Comparison of ENCODE assay signal across 10 cellular contexts in genomic region chr3:132135628-132136333, GRCh38.
DNase-seq lines count a peak whose midpoint lies in the region; ATAC-seq and TF ChIP-seq lines count a peak whose summit lies in the region.
"Had no signal": no experiment of that assay in that cellular context is flagged by ENCODE, and none has a peak within 500 bp of the region (broad histone marks: within the 10 kb centered on the region; RNA-seq: fewer than 3 reads in every experiment).

No MANE protein-coding gene starts in this region.

- DNase-seq in 8988T (peak; percentile 35), HK-2 (ENCODE audit: unreplicated experiment) (peak; percentile 57), ascending aorta (ENCODE audit: low spot score in 2 of 2) (peak in 1 of 2 donors; percentile 69), occipital lobe (lab: John Stamatoyannopoulos, UW) (no peak), transverse colon (no peak)
- DNase-seq in activated T-helper 2 cell treated with anti-CD3 and anti-CD28 coated beads, Interferon-gamma antibody, Interleukin-2, Interleukin-4, amounts not matched to agents 10 μg/mL and 5 μg/mL and 100 μg/mL, durations not matched to agents 14 hours and 24 hours and 36 hours (ENCODE audit: low spot score): no peak
- DNase-seq: BE2C; naive thymus-derived CD4-positive, alpha-beta T cell had no signal

- intact Hi-C loops in ascending aorta (cut with DNase I): no loop called here
- intact Hi-C loops in activated T-helper 2 cell treated with anti-CD3 and anti-CD28 coated beads, Interferon-gamma antibody, Interleukin-2, Interleukin-4, amounts not matched to agents 10 μg/mL and 5 μg/mL and 100 μg/mL, durations not matched to agents 14 hours and 24 hours and 36 hours (cut with micrococcal nuclease): no loop called here
- intact Hi-C loops in transverse colon (cut with DNase I; ENCODE audit: low total_unique reads): no loop called here

- H3K27ac Mint-ChIP-seq in activated T-helper 2 cell treated with anti-CD3 and anti-CD28 coated beads, Interferon-gamma antibody, Interleukin-2, Interleukin-4, amounts not matched to agents 10 μg/mL and 5 μg/mL and 100 μg/mL, durations not matched to agents 14 hours and 24 hours and 36 hours: no peak overlapping the region
- H3K27ac Mint-ChIP-seq: naive thymus-derived CD4-positive, alpha-beta T cell had no signal

- H3K27me3 Mint-ChIP-seq in activated T-helper 2 cell treated with anti-CD3 and anti-CD28 coated beads, Interferon-gamma antibody, Interleukin-2, Interleukin-4, amounts not matched to agents 10 μg/mL and 5 μg/mL and 100 μg/mL, durations not matched to agents 14 hours and 24 hours and 36 hours (ENCODE audit: low read depth): no peaks in the 10 kb centered on the region

- H3K36me3 Mint-ChIP-seq in activated T-helper 2 cell treated with anti-CD3 and anti-CD28 coated beads, Interferon-gamma antibody, Interleukin-2, Interleukin-4, amounts not matched to agents 10 μg/mL and 5 μg/mL and 100 μg/mL, durations not matched to agents 14 hours and 24 hours and 36 hours (ENCODE audit: low read depth): no peaks in the 10 kb centered on the region
- H3K36me3 Mint-ChIP-seq: naive thymus-derived CD4-positive, alpha-beta T cell had no signal

- H3K4me3 Mint-ChIP-seq in activated T-helper 2 cell treated with anti-CD3 and anti-CD28 coated beads, Interferon-gamma antibody, Interleukin-2, Interleukin-4, amounts not matched to agents 10 μg/mL and 5 μg/mL and 100 μg/mL, durations not matched to agents 14 hours and 24 hours and 36 hours (ENCODE audit: low read depth): no peak overlapping the region
- H3K4me3 Mint-ChIP-seq: naive thymus-derived CD4-positive, alpha-beta T cell had no signal

- TF ChIP-seq EP300 in transverse colon (IDR thresholded peaks at IDR 0.05; ENCODE audit: low read depth): no peak

- H3K4me1 Mint-ChIP-seq in activated T-helper 2 cell treated with anti-CD3 and anti-CD28 coated beads, Interferon-gamma antibody, Interleukin-2, Interleukin-4, amounts not matched to agents 10 μg/mL and 5 μg/mL and 100 μg/mL, durations not matched to agents 14 hours and 24 hours and 36 hours (ENCODE audit: low read depth): no peaks in the 10 kb centered on the region
- H3K4me1 Mint-ChIP-seq: naive thymus-derived CD4-positive, alpha-beta T cell had no signal

- no peak overlapping the region for H3K9ac ChIP-seq in iPS-20b (ENCODE audit: low read depth, low read length)

- in situ Hi-C loops in transverse colon (cut with MboI; ENCODE audit: low pct_ligation_motif_present in 1 of 4, low pct_unique_long_range_greater_than_20kb in 1 of 4, low sequenced_read_pairs in 3 of 4): no loop called here

- H3K27ac ChIP-seq in ascending aorta: peak overlapping the region; percentile 84 to 87
- no peak overlapping the region for H3K27ac ChIP-seq in iPS-20b (ENCODE audit: low read length)
- no peak overlapping the region for H3K27ac ChIP-seq in transverse colon

- no peak for ATAC-seq in HG03280 (IDR thresholded peaks at IDR 0.05; ENCODE audit: unreplicated experiment)
- ATAC-seq: naive thymus-derived CD4-positive, alpha-beta T cell had no signal

- no peak for TF ChIP-seq POLR2A in transverse colon (IDR thresholded peaks at IDR 0.05)

- WGBS in transverse colon (ENCODE audit: low coverage in 1 of 2), 2 donors: 33 to 57% methylated on average over 1 to 4 of the region's 4 CpGs

- H3K27me3 ChIP-seq in ascending aorta (no peaks in the 10 kb centered on the region), iPS-20b (ENCODE audit: insufficient read depth, low read length) (no peaks in the 10 kb centered on the region; the same call in 1 of the 2 replicates), transverse colon (no peaks in the 10 kb centered on the region)

- no peaks in the 10 kb centered on the region for H3K36me3 ChIP-seq in ascending aorta
- H3K36me3 ChIP-seq in iPS-20b (ENCODE audit: insufficient read depth, low read depth, low read length): no peaks in the 10 kb centered on the region
- no peaks in the 10 kb centered on the region for H3K36me3 ChIP-seq in transverse colon
- H3K36me3 ChIP-seq: BE2C had no signal

- H3K4me3 ChIP-seq in ascending aorta (peak overlapping the region in 1 of 2 donors; percentile 44), iPS-20b (ENCODE audit: low read length) (peak overlapping the region; percentile 6; the same call in 1 of the 2 replicates), transverse colon (no peak overlapping the region)

- no peaks in the 10 kb centered on the region for H3K9me3 ChIP-seq in ascending aorta
- no peaks in the 10 kb centered on the region for H3K9me3 ChIP-seq in iPS-20b (ENCODE audit: insufficient read depth, low read depth, low read length)
- no peaks in the 10 kb centered on the region for H3K9me3 ChIP-seq in transverse colon
- H3K9me3 ChIP-seq: BE2C had no signal

- H3K4me1 ChIP-seq in ascending aorta (peaks cover 0 to 16% of the 10 kb centered on the region in 2 donors), iPS-20b (ENCODE audit: insufficient read depth, low read length) (peaks cover 10% of the 10 kb centered on the region; the same call in 1 of the 2 replicates), transverse colon (no peaks in the 10 kb centered on the region)
- H3K4me1 ChIP-seq: BE2C had no signal

- TF ChIP-seq CTCF in ascending aorta (IDR thresholded peaks at IDR 0.05): no peak
- no peak for TF ChIP-seq CTCF in transverse colon (IDR thresholded peaks at IDR 0.05)

- no peaks in the 10 kb centered on the region for H3K9me3 Mint-ChIP-seq in activated T-helper 2 cell treated with anti-CD3 and anti-CD28 coated beads, Interferon-gamma antibody, Interleukin-2, Interleukin-4, amounts not matched to agents 10 μg/mL and 5 μg/mL and 100 μg/mL, durations not matched to agents 14 hours and 24 hours and 36 hours

Comparison
In these comparisons a context has a peak if more than half of its experiments do, and no peak if none do; other contexts are left out.
1. DNase-seq: peak in 8988T (single experiment) and HK-2 (single experiment); none in activated T-helper 2 cell treated with anti-CD3 and anti-CD28 coated beads, Interferon-gamma antibody, Interleukin-2, Interleukin-4, amounts not matched to agents 10 μg/mL and 5 μg/mL and 100 μg/mL, durations not matched to agents 14 hours and 24 hours and 36 hours (single experiment), occipital lobe (single experiment) and transverse colon (single experiment).
2. H3K27ac ChIP-seq: peak in ascending aorta (2 of 2); none in iPS-20b (single experiment) and transverse colon (0 of 4).